ENCODE assay signal across 1 cellular context in genomic region chr11:67468509-67468834, GRCh38.
A peak's percentile ranks its signal among the peaks of the same experiment; 100 is the strongest.
TF ChIP-seq lines count a peak whose summit lies in the region.

No MANE protein-coding gene starts in this region.

TF ChIP-seq in WTC11, 78 proteins besides CTCF, POLR2A, EP300 and RAD21 (continued from another document):
- TF ChIP-seq AR (CRISPR knock-in tag; IDR thresholded peaks at IDR 0.05): no peak
- peak; percentile 42; the same call in 1 of the 2 replicates for TF ChIP-seq MAX (CRISPR knock-in tag; IDR thresholded peaks at IDR 0.05)
- 0 out of 2 replicates have a peak, but pooled peaks have one; percentile 13 for TF ChIP-seq ARID4B (CRISPR knock-in tag; IDR thresholded peaks at IDR 0.05; ENCODE audit: borderline replicate concordance)
- no peak for TF ChIP-seq CBFB (CRISPR knock-in tag; IDR thresholded peaks at IDR 0.05; ENCODE audit: low read depth)
- no peak for TF ChIP-seq ZNF416 (CRISPR knock-in tag; IDR thresholded peaks at IDR 0.05)
- no peak for TF ChIP-seq ZNF423 (CRISPR knock-in tag; IDR thresholded peaks at IDR 0.05)
- no peak for TF ChIP-seq ZNF396 (CRISPR knock-in tag; IDR thresholded peaks at IDR 0.05; ENCODE audit: borderline replicate concordance)
